1 cellular context compared by ENCODE assay signal in the genomic region with DNA sequence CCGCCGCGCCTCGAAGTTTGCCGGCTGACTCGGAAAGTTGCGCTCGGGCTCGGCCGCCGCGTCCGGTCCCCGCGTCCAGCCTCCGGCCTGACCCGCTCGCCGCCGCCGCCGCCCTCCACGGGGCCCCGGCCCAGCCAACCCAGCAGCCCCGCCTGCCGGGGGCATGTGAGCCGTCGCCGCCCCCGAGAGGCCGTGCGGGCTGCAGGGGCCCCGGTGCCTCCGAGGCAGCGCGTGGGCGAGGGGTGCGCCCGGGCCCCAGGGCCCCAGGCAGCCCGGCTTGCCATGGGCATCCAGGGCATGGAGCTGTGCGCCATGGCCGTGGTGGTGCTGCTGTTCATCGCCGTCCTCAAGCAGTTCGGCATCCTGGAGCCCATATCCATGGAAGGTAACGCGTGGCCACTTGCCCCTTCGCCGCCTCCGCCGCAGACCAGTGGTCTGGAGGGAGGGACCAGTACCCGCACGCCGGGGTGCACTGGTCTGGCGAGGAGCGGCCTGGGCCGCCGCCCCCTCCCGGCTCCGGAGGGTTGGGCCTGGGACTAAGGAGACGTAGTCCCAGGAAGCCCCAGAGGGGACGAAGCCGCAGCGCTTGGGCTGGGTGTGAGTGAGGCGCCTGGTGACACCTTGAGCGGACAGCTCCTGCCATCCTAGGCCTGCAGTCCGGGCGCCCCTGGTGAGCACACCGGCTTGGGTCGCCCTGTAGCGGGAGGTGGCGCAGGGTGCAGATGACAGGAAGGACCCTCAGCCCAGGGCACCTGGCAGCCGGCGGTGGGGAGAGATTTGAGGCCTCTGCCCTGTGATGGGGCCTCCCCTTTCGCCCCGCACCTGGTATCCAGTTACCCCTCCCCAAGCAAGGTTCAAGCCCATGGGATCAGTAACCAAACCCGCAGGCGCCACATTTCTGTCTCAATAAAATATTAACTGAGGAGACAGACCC.
TF ChIP-seq lines count a peak whose summit lies in the region.

No MANE protein-coding gene starts in this region.

TF ChIP-seq in IMR-90, 13 proteins besides CTCF, POLR2A, EP300 and RAD21 (continued from another document):
- TF ChIP-seq, protein P1, sequence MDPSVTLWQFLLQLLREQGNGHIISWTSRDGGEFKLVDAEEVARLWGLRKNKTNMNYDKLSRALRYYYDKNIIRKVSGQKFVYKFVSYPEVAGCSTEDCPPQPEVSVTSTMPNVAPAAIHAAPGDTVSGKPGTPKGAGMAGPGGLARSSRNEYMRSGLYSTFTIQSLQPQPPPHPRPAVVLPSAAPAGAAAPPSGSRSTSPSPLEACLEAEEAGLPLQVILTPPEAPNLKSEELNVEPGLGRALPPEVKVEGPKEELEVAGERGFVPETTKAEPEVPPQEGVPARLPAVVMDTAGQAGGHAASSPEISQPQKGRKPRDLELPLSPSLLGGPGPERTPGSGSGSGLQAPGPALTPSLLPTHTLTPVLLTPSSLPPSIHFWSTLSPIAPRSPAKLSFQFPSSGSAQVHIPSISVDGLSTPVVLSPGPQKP (IDR thresholded peaks at IDR 0.05; ENCODE audit: borderline replicate concordance, low read depth, low read length): no peak
- TF ChIP-seq CHD1 (IDR thresholded peaks at IDR 0.05; ENCODE audit: low read depth, low read length) (no peak), RCOR1 (IDR thresholded peaks at IDR 0.05; ENCODE audit: insufficient replicate concordance, low read length) (no peak), CEBPB (IDR thresholded peaks at IDR 0.05; ENCODE audit: low read depth, low read length) (no peak)
